ENCODE assay signal across 28 cellular contexts in the genomic region with DNA sequence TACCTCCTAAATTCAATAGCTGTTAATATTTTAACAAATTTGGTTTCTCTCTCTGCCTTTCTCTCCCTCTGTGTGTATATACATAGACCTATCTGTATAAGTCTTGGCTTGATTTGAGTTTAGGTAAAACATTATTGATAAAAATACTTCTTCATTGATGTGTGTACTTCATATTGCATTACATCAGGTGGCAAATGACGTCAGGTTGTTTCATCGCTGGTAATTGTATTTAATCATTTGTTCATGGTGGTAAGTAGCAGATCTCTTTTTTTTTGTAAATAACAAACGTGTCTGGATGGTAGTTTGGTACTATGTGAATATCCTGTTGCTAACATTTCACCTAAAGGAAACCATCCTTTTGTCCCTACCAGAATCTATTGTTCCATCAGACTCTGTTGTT. TPM values are rescaled to one million over a fixed set of nuclear protein-coding genes. Genes with fewer than 3 reads are reported as not detected.
DNase-seq lines count a peak whose midpoint lies in the region; ATAC-seq, FAIRE-seq and TF ChIP-seq lines count a peak whose summit lies in the region.
"Had no signal": no experiment of that assay in that cellular context is flagged by ENCODE, and none has a peak within 500 bp of the region (broad histone marks: within the 10 kb centered on the region; RNA-seq: fewer than 3 reads in every experiment).

No MANE protein-coding gene starts in this region.

- H2BK15ac ChIP-seq in H9 (ENCODE audit: low read depth, low read length): no peak overlapping the region

- H3K27me3 ChIP-seq in HepG2 (ENCODE audit: control insufficient read depth in 1 of 2, insufficient read depth in 2 of 2, low read length in 2 of 2): 0 out of 5 replicates have a peak, but pooled peaks cover 0 to 4% of the 10 kb centered on the region in 2 experiments
- no peaks in the 10 kb centered on the region for H3K27me3 ChIP-seq in right lobe of liver
- H3K27me3 ChIP-seq in H9 (ENCODE audit: insufficient read depth, low read length): no peaks in the 10 kb centered on the region
- H3K27me3 ChIP-seq: BE2C, BLaER1 had no signal

- peaks cover 6 to 7% of the 10 kb centered on the region in 2 experiments; a peak in 4 of 5 replicates for H3K9me3 Mint-ChIP-seq in H9
- peaks cover 14% of the 10 kb centered on the region for H3K9me3 Mint-ChIP-seq in WTC11
- H3K9me3 Mint-ChIP-seq in endothelial cell (ENCODE audit: unreplicated experiment): no peaks in the 10 kb centered on the region
- H3K9me3 Mint-ChIP-seq: CD8-positive, alpha-beta memory T cell had no signal

- no peak overlapping the region for H4K5ac ChIP-seq in H9 (ENCODE audit: insufficient read length, low read depth, low read length)

- no peaks in the 10 kb centered on the region for H3K79me2 ChIP-seq in HepG2 (ENCODE audit: insufficient read depth, low read length)
- peaks cover 15% of the 10 kb centered on the region; the same call in 1 of the 2 replicates for H3K79me2 ChIP-seq in H9 (ENCODE audit: insufficient read depth, low read length)

- no peaks in the 10 kb centered on the region for H3K9me3 ChIP-seq in HepG2 (ENCODE audit: low read length)
- H3K9me3 ChIP-seq in right lobe of liver: no peaks in the 10 kb centered on the region
- H3K9me3 ChIP-seq in H9 (ENCODE audit: control insufficient read depth, low read depth, low read length): no peaks in the 10 kb centered on the region
- H3K9me3 ChIP-seq: BE2C had no signal

- H2AK5ac ChIP-seq in H9 (ENCODE audit: insufficient read length, low read length): no peak overlapping the region

- no peaks in the 10 kb centered on the region for H3K27me3 Mint-ChIP-seq in H9 (ENCODE audit: low read depth)
- H3K27me3 Mint-ChIP-seq in WTC11 (ENCODE audit: low read depth): no peaks in the 10 kb centered on the region
- H3K27me3 Mint-ChIP-seq in endothelial cell (ENCODE audit: unreplicated experiment): peaks cover 3% of the 10 kb centered on the region
- H3K27me3 Mint-ChIP-seq: CD4-positive, alpha-beta memory T cell; CD4-positive, CD25-positive, alpha-beta regulatory T cell; CD8-positive, alpha-beta memory T cell had no signal

- POLR2A ChIA-PET in HepG2 (lab: Yijun Ruan, JAX) (no interaction called here), WTC11 (lab: Charles Lee) (interaction anchor here (0.6 kb wide), 1 partner anchor 185 kb away, joined by 5 read pairs; no protein-coding TSS in a partner anchor)

- H3K14ac ChIP-seq in H9 (ENCODE audit: insufficient read depth, low read length): no peak overlapping the region

- FAIRE-seq in HepG2 (lab: Jason Lieb, UNC): no peak
- FAIRE-seq: A204.1, G401.6, GM12878, GM12892, GM18507 had no signal

- TF ChIP-seq EP300 in HepG2 (IDR thresholded peaks at IDR 0.05; ENCODE audit: low read depth in 2 of 2, low read length in 2 of 2) (no peak), HepG2 (CRISPR knock-in tag; IDR thresholded peaks at IDR 0.05; ENCODE audit: borderline replicate concordance) (no peak)

- H3K4me3 Mint-ChIP-seq in H9: no peak overlapping the region
- no peak overlapping the region for H3K4me3 Mint-ChIP-seq in WTC11
- H3K4me3 Mint-ChIP-seq in endothelial cell (ENCODE audit: unreplicated experiment): no peak overlapping the region
- H3K4me3 Mint-ChIP-seq: CD14-positive monocyte; CD4-positive, alpha-beta memory T cell; CD4-positive, CD25-positive, alpha-beta regulatory T cell; CD8-positive, alpha-beta memory T cell had no signal

- no peak overlapping the region for H3K4ac ChIP-seq in H9 (ENCODE audit: low read depth, low read length)

- H4K20me1 ChIP-seq in HepG2 (ENCODE audit: insufficient read depth, low read length) (no peaks in the 10 kb centered on the region), H9 (ENCODE audit: control insufficient read depth, insufficient read depth, insufficient read length) (no peaks in the 10 kb centered on the region)

- H3K23ac ChIP-seq in H9 (ENCODE audit: insufficient read length, low read depth, low read length): no peak overlapping the region

- no peak overlapping the region for H3K56ac ChIP-seq in H9 (ENCODE audit: insufficient read length, low read depth, low read length)

- TF ChIP-seq CTCF in HepG2 (CRISPR knock-in tag; IDR thresholded peaks at IDR 0.05) (no peak), right lobe of liver (IDR thresholded peaks at IDR 0.05) (no peak), H9 (conservative IDR thresholded peaks at IDR 0.05) (no peak), WTC11 (IDR thresholded peaks at IDR 0.05) (no peak), endothelial cell (IDR thresholded peaks at IDR 0.05; ENCODE audit: unreplicated experiment) (no peak)

- no peaks in the 10 kb centered on the region for H3K23me2 ChIP-seq in H9 (ENCODE audit: insufficient read length, low read depth, low read length, poor library complexity, severe bottlenecking)

- H3K27ac ChIP-seq in HepG2 (ENCODE audit: extremely low read length, insufficient read depth, low read length) (no peak overlapping the region), right lobe of liver (no peak overlapping the region), H9 (ENCODE audit: insufficient read length, low read depth, low read length) (no peak overlapping the region)
- H3K27ac ChIP-seq: BLaER1 had no signal

- H4K8ac ChIP-seq in H9 (replicated peaks; ENCODE audit: insufficient read length, low read depth, low read length): no peak overlapping the region

- H2BK5ac ChIP-seq in H9 (ENCODE audit: insufficient read length, low read length): no peak overlapping the region

- WGBS in HepG2 (ENCODE audit: low lambda C conversion rate): 3% methylated on average over 3 of the region's 3 CpGs
- 58% methylated on average over 3 of the region's 3 CpGs for WGBS in right lobe of liver (ENCODE audit: insufficient coverage, low coverage, low lambda C conversion rate, missing lambda C conversion rate)
- no CpG with 5 or more reads among the region's 3 CpGs for WGBS in H9 (ENCODE audit: extremely low coverage, insufficient read length, low lambda C conversion rate)

- H3K27ac Mint-ChIP-seq in H9 (peak overlapping the region in 2 of 3 experiments; percentile 17 to 56; a peak in 3 of 7 replicates), WTC11 (peak overlapping the region; percentile 78), endothelial cell (ENCODE audit: unreplicated experiment) (peak overlapping the region; percentile 27)
- H3K27ac Mint-ChIP-seq: CD14-positive monocyte; CD4-positive, alpha-beta memory T cell; CD4-positive, CD25-positive, alpha-beta regulatory T cell; CD8-positive, alpha-beta memory T cell had no signal

- intact Hi-C loops in HepG2 (cut with micrococcal nuclease; ENCODE audit: unreplicated experiment) (no loop called here), right lobe of liver (cut with DNase I) (no loop called here)

- no peak overlapping the region for H2BK120ac ChIP-seq in H9 (ENCODE audit: low read depth, low read length, poor library complexity, severe bottlenecking)

- TF ChIP-seq POLR2A in HepG2 (IDR thresholded peaks at IDR 0.05; ENCODE audit: insufficient read depth in 1 of 2, low read depth in 2 of 2, low read length in 2 of 2) (no peak), right lobe of liver (IDR thresholded peaks at IDR 0.05) (no peak)

- no peak for ATAC-seq in HepG2
- ATAC-seq in right lobe of liver: no peak
- ATAC-seq in WTC11: no peak
- ATAC-seq in GM21423 (IDR thresholded peaks at IDR 0.05; ENCODE audit: unreplicated experiment): no peak
- ATAC-seq: GM12878 had no signal

- H2AFZ ChIP-seq in HepG2 (ENCODE audit: low read length) (no peak overlapping the region), H9 (ENCODE audit: low read length) (no peak overlapping the region)

- H3T11ph ChIP-seq in H9 (ENCODE audit: low read length): no peak overlapping the region

- CTCF ChIA-PET in HepG2 (lab: Yijun Ruan, JAX; ENCODE audit: low intra/inter-chr PET ratio, low total read pairs): no interaction called here
- CTCF ChIA-PET in WTC11 (lab: Charles Lee): interaction anchor here (1.2 kb wide), 1 partner anchor 78 kb away, joined by 4 read pairs; no protein-coding TSS in a partner anchor

- peaks cover 3% of the 10 kb centered on the region for H3K79me1 ChIP-seq in H9 (ENCODE audit: insufficient read depth, low read depth, low read length, poor library complexity, severe bottlenecking)

- H3K36me3 Mint-ChIP-seq in H9 (ENCODE audit: insufficient read depth in 1 of 3, low read depth in 3 of 3): peaks cover 11 to 23% (median 16%) of the 10 kb centered on the region in 3 experiments; a peak in 6 of 7 replicates
- H3K36me3 Mint-ChIP-seq in WTC11: peaks cover 23% of the 10 kb centered on the region
- no peaks in the 10 kb centered on the region for H3K36me3 Mint-ChIP-seq in endothelial cell (ENCODE audit: low read depth, unreplicated experiment)

- H3K18ac ChIP-seq in H9 (ENCODE audit: insufficient read length, low read depth, low read length): no peak overlapping the region

- H4K91ac ChIP-seq in H9 (ENCODE audit: insufficient read length, low read depth, low read length): no peak overlapping the region

- no peak overlapping the region for H2BK12ac ChIP-seq in H9 (ENCODE audit: insufficient read length, low read depth, low read length)

- H3K9ac ChIP-seq in HepG2 (ENCODE audit: insufficient read depth, low read depth, low read length) (no peak overlapping the region), H9 (ENCODE audit: extremely low read depth, insufficient read length, low read length) (no peak overlapping the region)
- H3K9ac ChIP-seq: BLaER1 had no signal

- DNase-seq in HepG2 (ENCODE audit: low spot score): no peak
- DNase-seq in right lobe of liver: no peak
- no peak for DNase-seq in H9
- DNase-seq in WTC11 (ENCODE audit: low spot score): no peak
- DNase-seq in endothelial cell (ENCODE audit: low spot score): no peak
- no peak for DNase-seq in activated CD4-positive, alpha-beta T cell treated with anti-CD3 and anti-CD28 coated beads, Interleukin-2, amount 50 U/mL, for 4 hours
- no peak for DNase-seq in NCI-H1048 (lab: John Stamatoyannopoulos, UW)
- DNase-seq: 8988T; ACHN; BE2C; C1 segment of cervical spinal cord; CD4-positive, alpha-beta memory T cell; CD4-positive, CD25-positive, alpha-beta regulatory T cell; CD8-positive, alpha-beta memory T cell; COR-L47; DMS 273 treated with DMSO at 0.1 percent for 48 hours; DMS153; DMS53; DMS79; GF-D8 had no signal

- H3K4me2 ChIP-seq in HepG2 (ENCODE audit: low read depth, low read length): no peak overlapping the region
- no peak overlapping the region for H3K4me2 ChIP-seq in H9 (ENCODE audit: insufficient read depth, insufficient read length, low read length)
- H3K4me2 ChIP-seq: BLaER1 had no signal

- H3K4me1 Mint-ChIP-seq in H9: peaks cover 34 to 44% of the 10 kb centered on the region in 2 experiments
- H3K4me1 Mint-ChIP-seq in WTC11: peaks cover 65% of the 10 kb centered on the region
- peaks cover 29% of the 10 kb centered on the region for H3K4me1 Mint-ChIP-seq in endothelial cell (ENCODE audit: unreplicated experiment)

- no TSS peak for BruUV-seq in HepG2 (replicated peaks; lab: Mats Ljungman, UMichigan)

- H2BK20ac ChIP-seq in H9 (ENCODE audit: low read depth, low read length, poor library complexity, severe bottlenecking): no peak overlapping the region

- H3K36me3 ChIP-seq in HepG2 (replicated peaks in 1 of 2; ENCODE audit: control insufficient read depth in 1 of 2, insufficient read depth in 2 of 2, low read length in 2 of 2) (no peaks in the 10 kb centered on the region), right lobe of liver (no peaks in the 10 kb centered on the region)
- H3K36me3 ChIP-seq: BE2C had no signal

- no peaks in the 10 kb centered on the region for H3K4me1 ChIP-seq in HepG2 (ENCODE audit: insufficient read depth, low read length)
- no peaks in the 10 kb centered on the region for H3K4me1 ChIP-seq in right lobe of liver
- H3K4me1 ChIP-seq in H9 (ENCODE audit: insufficient read depth, low read length): peaks cover 8% of the 10 kb centered on the region; the same call in 1 of the 2 replicates
- H3K4me1 ChIP-seq: BE2C, BLaER1 had no signal

- TF ChIP-seq RAD21 in HepG2 (CRISPR knock-in tag; IDR thresholded peaks at IDR 0.05): no peak

- no peak overlapping the region for H3K4me3 ChIP-seq in HepG2 (replicated peaks in 1 of 3; ENCODE audit: insufficient read depth in 1 of 3, low read depth in 2 of 3, low read length in 3 of 3)
- H3K4me3 ChIP-seq in right lobe of liver: no peak overlapping the region
- H3K4me3 ChIP-seq: BLaER1, GM12878 had no signal

- in situ Hi-C loops in HepG2 (cut with HindIII; ENCODE audit: extremely low pct_ligation_motif_present, low pct_unique_long_range_greater_than_20kb): no loop called here

RNA-seq across cellular contexts. Expression of gene GALNT7, which starts 55.1 kb away (rescaled TPM):
- total RNA-seq in HepG2 (2016; rRNA removed; fragmentation: Illumina TruSeq; extraction: Trizol): 0.13 TPM in 1 of 2 replicates, not detected in the other
- total RNA-seq in HepG2 (2016; cell fraction: cytosol; rRNA removed; fragmentation: Illumina TruSeq; extraction: Trizol; ENCODE audit: low read depth): not detected in 2 replicates
- total RNA-seq in HepG2 (2016; cell fraction: insoluble cytoplasmic fraction; rRNA removed; fragmentation: Illumina TruSeq; extraction: Trizol): 0.09 and 0.12 TPM in 2 replicates
- not detected in 2 replicates for total RNA-seq in HepG2 (2016; cell fraction: membrane; rRNA removed; fragmentation: Illumina TruSeq; extraction: Trizol)
- total RNA-seq in HepG2 (2016; cell fraction: nucleus; rRNA removed; fragmentation: Illumina TruSeq; extraction: Trizol): 0.47 and 1.0 TPM in 2 replicates
- polyA plus RNA-seq in HepG2 (2011; rRNA removed): 0.07 and 0.08 TPM in 2 replicates
- 0.04 and 0.05 TPM in 2 replicates for polyA plus RNA-seq in HepG2 (2011; cell fraction: cytosol; rRNA removed)
- 0.03 and 0.07 TPM in 2 replicates for polyA plus RNA-seq in HepG2 (2011; cell fraction: nucleus; rRNA removed)
- 0.08 and 0.17 TPM in 2 replicates for polyA plus RNA-seq in HepG2 (2012)
- not detected in 2 replicates for polyA plus RNA-seq in HepG2 (2016; cell fraction: cytosol; fragmentation: Illumina TruSeq; extraction: Trizol; ENCODE audit: low read depth)
- polyA plus RNA-seq in HepG2 (2016; cell fraction: insoluble cytoplasmic fraction; fragmentation: Illumina TruSeq; extraction: Trizol; ENCODE audit: low read depth): 0.09 and 0.14 TPM in 2 replicates
- polyA plus RNA-seq in HepG2 (2016; cell fraction: membrane; fragmentation: Illumina TruSeq; extraction: Trizol; ENCODE audit: low read depth): not detected in 2 replicates
- 0.17 and 0.26 TPM in 2 replicates for polyA plus RNA-seq in HepG2 (2016; cell fraction: nucleus; fragmentation: Illumina TruSeq; extraction: Trizol; ENCODE audit: insufficient read depth, low read depth)
- polyA minus RNA-seq in HepG2 (2011; rRNA and poly(A)+ RNA removed; ENCODE audit: low replicate concordance): 0.04 and 21.5 TPM in 2 replicates
- 0.18 TPM in 1 of 2 replicates, not detected in the other for polyA minus RNA-seq in HepG2 (2011; cell fraction: cytosol; rRNA and poly(A)+ RNA removed)
- polyA minus RNA-seq in HepG2 (2011; cell fraction: nucleus; rRNA and poly(A)+ RNA removed): 0.37 and 0.39 TPM in 2 replicates
- 1 to 10 TPM in 4 of 6 experiments, under 1 TPM in 2; 0.62 to 2.2 (median 1.4) TPM for total RNA-seq in right lobe of liver
- 55.3 and 57.3 TPM in 2 replicates for total RNA-seq in H9 (2021)
- 79.9 to 86.9 TPM (median 82.8 TPM) in 3 replicates for total RNA-seq in WTC11 (2021)
- total RNA-seq in endothelial cell (ENCODE audit: unreplicated experiment): 80.9 TPM

Comparison
In these comparisons a context has a peak if more than half of its experiments do, and no peak if none do; other contexts are left out.
1. H3K27ac Mint-ChIP-seq: peak in every context shown above with its lines; median percentile 78 in WTC11; 36 in H9; 27 in endothelial cell.
2. RNA of gene GALNT7, which starts 55.1 kb away (total RNA-seq): 79.9 to 86.9 TPM in WTC11, 80.9 TPM in endothelial cell (single experiment) and 55.3 to 57.3 TPM in H9; 0.62 to 2.2 TPM in right lobe of liver and 0.09 to 1.0 TPM in HepG2; every median in the first group is over 10 times any median in the second.